31 cellular contexts compared by ENCODE assay signal in the genomic region with DNA sequence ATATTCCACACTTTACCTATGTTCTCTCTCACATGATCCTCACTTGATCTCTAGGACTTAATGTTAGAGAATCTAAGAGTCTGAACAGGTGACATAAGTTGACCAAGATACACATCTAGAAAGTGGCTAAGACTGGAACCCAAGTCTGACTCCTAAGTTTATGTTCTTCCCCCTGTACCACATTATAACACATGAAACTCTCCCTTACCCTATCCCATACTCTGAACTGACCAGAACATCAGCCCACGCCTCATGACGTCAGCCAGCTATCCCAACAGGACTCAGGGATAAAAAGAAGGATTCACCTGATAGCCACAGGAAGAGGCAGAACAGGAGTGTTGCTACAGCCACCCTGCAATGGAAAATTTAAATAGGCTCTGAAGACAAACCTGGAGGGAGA.
"Had no signal": no experiment of that assay in that cellular context is flagged by ENCODE, and none has a peak within 500 bp of the region (broad histone marks: within the 10 kb centered on the region; RNA-seq: fewer than 3 reads in every experiment).

No MANE protein-coding gene starts in this region.

- H3K27ac ChIP-seq: brain microvascular endothelial cell, PC-9, RWPE1, VCaP had no signal

- H3K4me1 Mint-ChIP-seq: activated B cell treated with CpG ODN at 0.5 μM for 24 hours had no signal

- H3K9me3 Mint-ChIP-seq: activated B cell treated with CpG ODN at 0.5 μM for 24 hours; activated T-helper 1 cell treated with anti-CD3 and anti-CD28 coated beads, Interleukin-12 subunit alpha, Interleukin-12 subunit beta, Interleukin-2, Interleukin-4 antibody, amounts not matched to agents 30 ng/mL and 10 ng/mL and 1 ng/mL, durations not matched to agents 14 hours and 24 hours and 36 hours had no signal

- H3K36me3 ChIP-seq: brain microvascular endothelial cell had no signal

- H3K27me3 Mint-ChIP-seq: activated B cell treated with CpG ODN at 0.5 μM for 24 hours had no signal

- H3K4me3 ChIP-seq: K562, PC-9 had no signal

- H2AFZ ChIP-seq: PC-9 had no signal

- ATAC-seq: K562, Right ventricle myocardium inferior had no signal

- H3K4me3 Mint-ChIP-seq: activated B cell treated with CpG ODN at 0.5 μM for 24 hours; activated T-helper 1 cell treated with anti-CD3 and anti-CD28 coated beads, Interleukin-12 subunit alpha, Interleukin-12 subunit beta, Interleukin-2, Interleukin-4 antibody, amounts not matched to agents 30 ng/mL and 10 ng/mL and 1 ng/mL, durations not matched to agents 14 hours and 24 hours and 36 hours had no signal

- H3K4me2 ChIP-seq: PC-9 had no signal

- H3K27me3 ChIP-seq: brain microvascular endothelial cell had no signal

- H3K27ac Mint-ChIP-seq: activated B cell treated with CpG ODN at 0.5 μM for 24 hours; activated naive CD4-positive, alpha-beta T cell treated with anti-CD3 and anti-CD28 coated beads, Interleukin-2, amount 50 U/mL, for 72 hours; activated T-helper 1 cell treated with anti-CD3 and anti-CD28 coated beads, Interleukin-12 subunit alpha, Interleukin-12 subunit beta, Interleukin-2, Interleukin-4 antibody, amounts not matched to agents 30 ng/mL and 10 ng/mL and 1 ng/mL, durations not matched to agents 14 hours and 24 hours and 36 hours had no signal

- DNase-seq: activated B cell treated with CpG ODN at 0.5 μM for 24 hours; activated CD4-positive, alpha-beta T cell treated with anti-CD3 and anti-CD28 coated beads for 48 hours; activated CD4-positive, alpha-beta T cell treated with anti-CD3 and anti-CD28 coated beads, Interleukin-2, amount 50 U/mL, for 4 hours; activated CD4-positive, CD25-positive, alpha-beta regulatory T cell treated with anti-CD3 and anti-CD28 coated beads, Interleukin-2, amount 50 U/mL, for 72 hours; activated CD8-positive, alpha-beta memory T cell treated with anti-CD3 and anti-CD28 coated beads, Interleukin-2, amount 50 U/mL, for 4 hours; activated effector memory CD4-positive, alpha-beta T cell treated with anti-CD3 and anti-CD28 coated beads, Interleukin-2, amount 50 U/mL, for 16 hours; activated naive CD4-positive, alpha-beta T cell; amniotic stem cell; aorta; brain microvascular endothelial cell; central memory CD4-positive, alpha-beta T cell; NCI-H1092 treated with DMSO at 0.1 percent for 48 hours; NCI-H1417; NCI-H146; NCI-H187; NCI-H2029 treated with DMSO at 0.1 percent for 48 hours; NCI-H2107; NCI-H2171; NCI-H510A; NCI-H526; NCI-H748 treated with DMSO at 0.1 percent for 48 hours; PC-9; SW 1271; T-helper 2 cell; T-helper 9 cell had no signal
